In the genomic region with DNA sequence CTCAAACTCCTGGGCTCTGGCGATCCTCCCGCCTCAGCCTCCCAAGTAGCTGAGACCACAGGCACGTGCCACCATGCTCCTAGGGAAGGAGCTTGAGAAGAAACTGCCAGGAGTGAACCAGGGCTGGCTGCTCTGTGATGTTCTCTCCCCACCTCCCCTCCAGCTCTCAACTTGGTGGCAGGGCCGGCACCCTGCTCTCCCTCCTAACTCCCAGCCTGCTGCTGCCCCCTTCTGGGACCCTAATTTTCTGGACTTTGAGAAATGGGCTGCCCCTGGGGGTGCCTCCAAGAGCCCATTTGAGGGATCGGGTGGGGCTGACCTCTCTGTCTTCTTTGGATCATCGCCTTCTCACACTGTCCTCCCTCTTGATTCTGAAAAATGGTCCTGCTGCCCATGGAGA, we compare ENCODE assay signal across 8 cellular contexts. TPM values are rescaled to one million over a fixed set of nuclear protein-coding genes. Genes with fewer than 3 reads are reported as not detected.
A peak's percentile ranks its signal among the peaks of the same experiment; 100 is the strongest.
DNase-seq lines count a peak whose midpoint lies in the region; ATAC-seq, FAIRE-seq and TF ChIP-seq lines count a peak whose summit lies in the region.

No MANE protein-coding gene starts in this region.

- POLR2A ChIA-PET in activated CD4-positive, alpha-beta memory T cell treated with anti-CD3 and anti-CD28 coated beads for 36 hours (lab: Charles Lee) = interaction anchor here (0.5 to 1.6 kb wide), 5 partner anchors 9 to 206 kb away, joined by 3 to 11 read pairs (median 4); a partner anchor contains a TSS

- H3K4me3 ChIP-seq in testis = no peak overlapping the region

- no peak for ATAC-seq in foreskin keratinocyte
- ATAC-seq in stimulated activated naive B cell treated with anti-CD40 and anti-IgM and Interleukin-4, amounts not matched to agents 10 μg/mL and 1 μg/mL and 100 μg/mL, for 72 hours (replicated peaks) = peak; percentile 44 to 46
- ATAC-seq in HG03521 (IDR thresholded peaks at IDR 0.05; ENCODE audit: unreplicated experiment) = no peak

- H3K27ac ChIP-seq in foreskin keratinocyte (no peak overlapping the region), testis (no peak overlapping the region)

- H3K27me3 ChIP-seq in foreskin keratinocyte (no peaks in the 10 kb centered on the region), testis (no peaks in the 10 kb centered on the region)

- H3K36me3 Mint-ChIP-seq in activated CD4-positive, alpha-beta memory T cell treated with anti-CD3 and anti-CD28 coated beads for 36 hours = no peaks in the 10 kb centered on the region
- H3K36me3 Mint-ChIP-seq in stimulated activated naive B cell treated with anti-CD40 and anti-IgM and Interleukin-4, amounts not matched to agents 10 μg/mL and 1 μg/mL and 100 μg/mL, for 72 hours = no peaks in the 10 kb centered on the region

- intact Hi-C loops in activated CD4-positive, alpha-beta memory T cell treated with anti-CD3 and anti-CD28 coated beads for 36 hours (cut with micrococcal nuclease) = loop anchor here (1.0 kb wide), 1 partner anchor 81 kb away; no protein-coding TSS in a partner anchor
- intact Hi-C loops in testis (cut with DNase I; ENCODE audit: low total_unique reads) = no loop called here

- TF ChIP-seq POLR2A in testis (IDR thresholded peaks at IDR 0.05) = no peak

- CTCF ChIA-PET in activated CD4-positive, alpha-beta memory T cell treated with anti-CD3 and anti-CD28 coated beads for 36 hours (lab: Charles Lee) = interaction anchor here (0.6 to 13.6 kb wide), 36 partner anchors 8 to 380 kb away, joined by 3 to 281 read pairs (median 5); a partner anchor contains a TSS

- H3K27me3 Mint-ChIP-seq in activated CD4-positive, alpha-beta memory T cell treated with anti-CD3 and anti-CD28 coated beads for 36 hours = no peaks in the 10 kb centered on the region
- H3K27me3 Mint-ChIP-seq in stimulated activated naive B cell treated with anti-CD40 and anti-IgM and Interleukin-4, amounts not matched to agents 10 μg/mL and 1 μg/mL and 100 μg/mL, for 72 hours = peaks cover 5 to 10% of the 10 kb centered on the region in 2 donors

- H3K27ac Mint-ChIP-seq in activated CD4-positive, alpha-beta memory T cell treated with anti-CD3 and anti-CD28 coated beads for 36 hours = no peak overlapping the region
- peak overlapping the region; percentile 69 for H3K27ac Mint-ChIP-seq in stimulated activated naive B cell treated with anti-CD40 and anti-IgM and Interleukin-4, amounts not matched to agents 10 μg/mL and 1 μg/mL and 100 μg/mL, for 72 hours

- H3K4me1 ChIP-seq in foreskin keratinocyte = peaks cover 13% of the 10 kb centered on the region
- H3K4me1 ChIP-seq in testis = peaks cover 22% of the 10 kb centered on the region

- H3K9me3 ChIP-seq in testis = no peaks in the 10 kb centered on the region

- WGBS in testis, 2 donors = 80 to 81% methylated on average over 6 of the region's 6 CpGs

- peaks cover 25% of the 10 kb centered on the region for H3K4me1 Mint-ChIP-seq in activated CD4-positive, alpha-beta memory T cell treated with anti-CD3 and anti-CD28 coated beads for 36 hours (ENCODE audit: low read depth)
- H3K4me1 Mint-ChIP-seq in stimulated activated naive B cell treated with anti-CD40 and anti-IgM and Interleukin-4, amounts not matched to agents 10 μg/mL and 1 μg/mL and 100 μg/mL, for 72 hours = peaks cover 15 to 24% of the 10 kb centered on the region in 2 donors

- TF ChIP-seq CTCF in foreskin keratinocyte (conservative IDR thresholded peaks at IDR 0.05) = peak; percentile 27
- TF ChIP-seq CTCF in testis (IDR thresholded peaks at IDR 0.05) = no peak

- H3K9me3 Mint-ChIP-seq in activated CD4-positive, alpha-beta memory T cell treated with anti-CD3 and anti-CD28 coated beads for 36 hours = no peaks in the 10 kb centered on the region
- H3K9me3 Mint-ChIP-seq in stimulated activated naive B cell treated with anti-CD40 and anti-IgM and Interleukin-4, amounts not matched to agents 10 μg/mL and 1 μg/mL and 100 μg/mL, for 72 hours = no peaks in the 10 kb centered on the region

- H3K4me3 Mint-ChIP-seq in activated CD4-positive, alpha-beta memory T cell treated with anti-CD3 and anti-CD28 coated beads for 36 hours = no peak overlapping the region
- H3K4me3 Mint-ChIP-seq in stimulated activated naive B cell treated with anti-CD40 and anti-IgM and Interleukin-4, amounts not matched to agents 10 μg/mL and 1 μg/mL and 100 μg/mL, for 72 hours = no peak overlapping the region

- H3K36me3 ChIP-seq in testis (ENCODE audit: low read depth, missing control alignments) = no peaks in the 10 kb centered on the region

- no peak for FAIRE-seq in urothelium cell line (lab: Jason Lieb, UNC)

- DNase-seq in activated gamma-delta T cell treated with Interleukin-2 at 50 U/mL for 16 hours (peak; percentile 42), activated gamma-delta T cell (lab: John Stamatoyannopoulos, UW) (no peak), foreskin keratinocyte (no peak), urothelium cell line (ENCODE audit: low spot score) (no peak), testis (no peak)
- peak; percentile 77 for DNase-seq in activated CD4-positive, alpha-beta memory T cell treated with anti-CD3 and anti-CD28 coated beads for 36 hours
- DNase-seq in stimulated activated naive B cell treated with anti-CD40 and anti-IgM and Interleukin-4, amounts not matched to agents 10 μg/mL and 1 μg/mL and 100 μg/mL, for 72 hours = no peak

RNA-seq across cellular contexts. Expression of a gene that starts 14.9 kb away (rescaled TPM):
- total RNA-seq in activated CD4-positive, alpha-beta memory T cell treated with anti-CD3 and anti-CD28 coated beads for 36 hours = 100 to 1,000 TPM; 194 to 198 TPM
- total RNA-seq in foreskin keratinocyte (76.6 and 77.7 TPM in 2 replicates), testis (100 to 1,000 TPM; 107 to 117 TPM)
- polyA plus RNA-seq in foreskin keratinocyte (20.2 and 23.0 TPM in 2 replicates), testis (ENCODE audit: insufficient read depth, low read depth, low replicate concordance) (69.5 TPM)

RNA-seq across cellular contexts. Expression of a gene that starts 19.9 kb away (rescaled TPM):
- 1 to 10 TPM; 2.5 to 2.9 TPM for total RNA-seq in activated CD4-positive, alpha-beta memory T cell treated with anti-CD3 and anti-CD28 coated beads for 36 hours
- 351 and 355 TPM in 2 replicates for total RNA-seq in foreskin keratinocyte
- polyA plus RNA-seq in foreskin keratinocyte = 215 and 236 TPM in 2 replicates
- total RNA-seq in testis = 10 to 100 TPM; 49.4 to 68.4 TPM
- polyA plus RNA-seq in testis (ENCODE audit: insufficient read depth, low read depth, low replicate concordance) = 106 TPM

RNA-seq across cellular contexts. Expression of a gene that starts 55.5 kb away (rescaled TPM):
- total RNA-seq in activated CD4-positive, alpha-beta memory T cell treated with anti-CD3 and anti-CD28 coated beads for 36 hours = 10 to 100 TPM; 12.0 to 13.2 TPM
- total RNA-seq in foreskin keratinocyte (18.8 and 19.7 TPM in 2 replicates), testis (100 to 1,000 TPM; 131 to 143 TPM)
- polyA plus RNA-seq in foreskin keratinocyte (17.8 and 18.9 TPM in 2 replicates), testis (ENCODE audit: insufficient read depth, low read depth, low replicate concordance) (89.9 TPM)

Comparison
In these comparisons a context has a peak if more than half of its experiments do, and no peak if none do; other contexts are left out.
1. DNase-seq: peak in activated gamma-delta T cell treated with Interleukin-2 at 50 U/mL for 16 hours (single experiment) and activated CD4-positive, alpha-beta memory T cell treated with anti-CD3 and anti-CD28 coated beads for 36 hours (single experiment); none in activated gamma-delta T cell (single experiment), foreskin keratinocyte (0 of 2), stimulated activated naive B cell treated with anti-CD40 and anti-IgM and Interleukin-4, amounts not matched to agents 10 μg/mL and 1 μg/mL and 100 μg/mL, for 72 hours (single experiment), urothelium cell line (single experiment) and testis (single experiment).
2. ATAC-seq: peak in stimulated activated naive B cell treated with anti-CD40 and anti-IgM and Interleukin-4, amounts not matched to agents 10 μg/mL and 1 μg/mL and 100 μg/mL, for 72 hours (2 of 2); none in foreskin keratinocyte (single experiment) and HG03521 (single experiment).
3. RNA of a gene that starts 19.9 kb away (total RNA-seq): 351 to 355 TPM in foreskin keratinocyte and 49.4 to 68.4 TPM in testis; 2.5 to 2.9 TPM in activated CD4-positive, alpha-beta memory T cell treated with anti-CD3 and anti-CD28 coated beads for 36 hours; every median in the first group is over 10 times any median in the second.